9 cellular contexts compared by ENCODE assay signal in the genomic region with DNA sequence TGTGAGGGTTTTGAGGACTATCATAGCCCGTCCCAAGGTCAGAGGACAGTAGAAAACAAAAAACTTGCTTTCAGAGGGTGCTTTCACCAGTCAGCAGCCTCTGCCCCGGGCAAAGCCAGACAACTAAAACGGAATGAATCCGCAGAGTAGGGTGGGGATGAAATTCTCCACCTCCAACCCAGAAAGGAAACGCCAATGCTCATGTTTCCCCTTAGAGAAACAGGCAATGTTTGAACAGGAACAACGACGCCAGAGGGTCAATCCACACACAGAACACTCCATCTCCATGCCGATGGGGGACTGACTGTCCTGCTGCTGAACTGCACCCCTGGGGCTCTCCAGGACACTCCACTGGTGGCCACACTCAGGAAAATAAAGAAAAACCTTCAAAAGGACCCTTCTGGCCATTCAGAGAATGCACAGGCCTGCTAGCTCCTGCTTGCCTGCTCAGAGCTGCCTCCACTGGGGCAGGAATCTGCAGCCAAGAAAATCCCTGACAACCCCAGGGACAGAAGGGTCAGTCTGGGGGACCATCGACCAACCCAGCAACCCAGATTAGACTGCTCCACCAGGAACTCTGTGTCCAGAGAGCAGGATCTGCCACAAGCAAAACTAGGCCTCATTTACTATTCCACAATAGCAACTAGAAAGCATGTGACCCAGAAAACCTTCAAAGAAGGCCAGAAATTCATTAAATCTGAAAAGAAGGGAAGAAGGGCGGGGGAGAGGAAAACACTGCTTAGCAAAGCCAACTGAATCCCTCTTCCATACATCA.
DNase-seq lines count a peak whose midpoint lies in the region; ATAC-seq and TF ChIP-seq lines count a peak whose summit lies in the region.
"Had no signal": no experiment of that assay in that cellular context is flagged by ENCODE, and none has a peak within 500 bp of the region (broad histone marks: within the 10 kb centered on the region; RNA-seq: fewer than 3 reads in every experiment).

No MANE protein-coding gene starts in this region.

- H3K27me3 ChIP-seq in heart left ventricle (no peaks in the 10 kb centered on the region), body of pancreas (no peaks in the 10 kb centered on the region), vagina (no peaks in the 10 kb centered on the region)

- DNase-seq in heart left ventricle = no peak
- DNase-seq in Right ventricle myocardium inferior (ENCODE audit: missing footprints) = no peak
- no peak for DNase-seq in body of pancreas
- DNase-seq in memory B cell (ENCODE audit: low spot score in 2 of 2) = no peak
- DNase-seq in vagina (ENCODE audit: extremely low spot score in 2 of 2) = no peak
- DNase-seq in OCI-M1 (lab: John Stamatoyannopoulos, UW) = no peak
- no peak for DNase-seq in GOT3 (lab: John Stamatoyannopoulos, UW)

- 61 to 71% (median 65%) methylated on average over 10 of the region's 10 CpGs for WGBS in heart left ventricle, 4 donors
- 73 to 92% methylated on average over 8 to 10 of the region's 10 CpGs for WGBS in body of pancreas, 2 donors

- H3K4me3 Mint-ChIP-seq in memory B cell = peak overlapping the region; percentile 12

- TF ChIP-seq POLR2A in heart left ventricle (IDR thresholded peaks at IDR 0.05) (no peak), body of pancreas (IDR thresholded peaks at IDR 0.05) (no peak), vagina (IDR thresholded peaks at IDR 0.05) (no peak)

- peak overlapping the region in 1 of 12 donors; percentile 10 for H3K4me3 ChIP-seq in heart left ventricle
- H3K4me3 ChIP-seq in body of pancreas = no peak overlapping the region
- no peak overlapping the region for H3K4me3 ChIP-seq in vagina

- peaks cover 0 to 5% (median 0%) of the 10 kb centered on the region in 12 donors for H3K9me3 ChIP-seq in heart left ventricle
- H3K9me3 ChIP-seq in body of pancreas = no peaks in the 10 kb centered on the region
- H3K9me3 ChIP-seq in vagina = no peaks in the 10 kb centered on the region

- H3K27ac ChIP-seq in heart left ventricle (peak overlapping the region; percentile 5 to 92 (median 55)), body of pancreas (peak overlapping the region in 1 of 4 donors; percentile 37), vagina (peak overlapping the region; percentile 21)
- H3K27ac ChIP-seq: C4-2B had no signal

- peaks cover 45% of the 10 kb centered on the region for H3K4me1 Mint-ChIP-seq in memory B cell

- no peaks in the 10 kb centered on the region for H3K27me3 Mint-ChIP-seq in memory B cell

- ATAC-seq in heart left ventricle = peak in 2 of 4 donors; percentile 9 to 27
- ATAC-seq in Right ventricle myocardium inferior = no peak
- ATAC-seq in body of pancreas = peak; percentile 14
- no peak for ATAC-seq in memory B cell (ENCODE audit: low read depth)
- no peak for ATAC-seq in HG03378 (IDR thresholded peaks at IDR 0.05; ENCODE audit: unreplicated experiment)

- H3K36me3 ChIP-seq in heart left ventricle (no peaks in the 10 kb centered on the region), body of pancreas (replicated peaks in 1 of 2; ENCODE audit: insufficient read depth in 1 of 2, low read depth in 2 of 2) (no peaks in the 10 kb centered on the region), vagina (no peaks in the 10 kb centered on the region)

- no peaks in the 10 kb centered on the region for H3K36me3 Mint-ChIP-seq in memory B cell

- H3K9me3 Mint-ChIP-seq in memory B cell = no peaks in the 10 kb centered on the region

- TF ChIP-seq CTCF in heart left ventricle (IDR thresholded peaks at IDR 0.05) = no peak
- no peak for TF ChIP-seq CTCF in body of pancreas (IDR thresholded peaks at IDR 0.05)
- no peak for TF ChIP-seq CTCF in vagina (IDR thresholded peaks at IDR 0.05)

- H3K27ac Mint-ChIP-seq in memory B cell = peak overlapping the region; percentile 99

- intact Hi-C loops in heart left ventricle (cut with DNase I) (loop anchor here in 1 of 10 donors (5.0 kb wide), 1 partner anchor 35 kb away; no protein-coding TSS in a partner anchor), Right ventricle myocardium inferior (cut with DNase I) (no loop called here), body of pancreas (cut with DNase I) (no loop called here), vagina (cut with DNase I) (no loop called here)

- H3K4me1 ChIP-seq in heart left ventricle (peaks cover 0 to 60% (median 13%) of the 10 kb centered on the region in 12 donors), body of pancreas (no peaks in the 10 kb centered on the region), vagina (peaks cover 14% of the 10 kb centered on the region)
